Comparison of ENCODE assay signal across 1 cellular context in the genomic region with DNA sequence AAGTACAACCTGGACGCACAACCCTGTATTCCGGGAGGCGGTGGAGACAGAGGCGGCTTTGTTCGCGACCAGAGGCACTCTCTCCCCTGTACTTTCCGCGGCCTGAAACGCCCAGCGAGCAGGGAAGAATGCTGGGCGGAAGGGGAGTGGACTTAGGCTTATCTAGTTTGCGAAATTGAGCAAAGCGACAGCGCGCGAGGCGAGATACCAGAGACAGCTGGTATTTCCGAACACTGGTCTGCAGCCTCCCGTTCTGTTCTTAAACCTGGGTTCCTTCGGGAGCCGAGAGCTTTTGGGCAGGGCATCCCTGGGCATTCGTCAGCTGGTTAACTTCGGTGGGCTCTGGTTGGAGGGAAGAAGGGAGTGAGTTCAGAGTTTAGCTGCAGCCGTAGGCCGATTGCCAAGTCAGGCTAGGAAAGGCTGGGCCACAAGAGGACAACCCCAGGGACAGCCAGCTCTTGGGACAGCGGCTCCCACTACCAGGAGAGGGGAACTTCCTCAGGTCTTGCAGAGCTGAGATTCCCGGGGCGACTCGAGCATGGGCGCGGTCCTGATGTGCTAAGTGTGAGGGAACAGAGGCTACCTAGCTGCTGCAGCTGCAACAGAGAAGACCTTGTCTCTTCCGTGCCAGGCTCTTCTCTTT.
A peak's percentile ranks its signal among the peaks of the same experiment; 100 is the strongest.
TF ChIP-seq lines count a peak whose summit lies in the region.

No MANE protein-coding gene starts in this region.

TF ChIP-seq in HepG2, 621 proteins besides CTCF, POLR2A, EP300 and RAD21 (continued from another document and continues in another):
- TF ChIP-seq AKAP8 (CRISPR knock-in tag; IDR thresholded peaks at IDR 0.05) = no peak
- no peak for TF ChIP-seq ZNF660 (CRISPR knock-in tag; IDR thresholded peaks at IDR 0.05; ENCODE audit: borderline replicate concordance, low read depth)
- no peak for TF ChIP-seq MAZ (IDR thresholded peaks at IDR 0.05; ENCODE audit: borderline replicate concordance, low read depth, low read length)
- TF ChIP-seq MAZ (CRISPR knock-in tag; IDR thresholded peaks at IDR 0.05; ENCODE audit: low read depth) = 0 out of 2 replicates have a peak, but pooled peaks have one; percentile 42
- peak; percentile 34; the same call in 1 of the 2 replicates for TF ChIP-seq ZSCAN25 (CRISPR knock-in tag; IDR thresholded peaks at IDR 0.05)
- TF ChIP-seq, protein P1, sequence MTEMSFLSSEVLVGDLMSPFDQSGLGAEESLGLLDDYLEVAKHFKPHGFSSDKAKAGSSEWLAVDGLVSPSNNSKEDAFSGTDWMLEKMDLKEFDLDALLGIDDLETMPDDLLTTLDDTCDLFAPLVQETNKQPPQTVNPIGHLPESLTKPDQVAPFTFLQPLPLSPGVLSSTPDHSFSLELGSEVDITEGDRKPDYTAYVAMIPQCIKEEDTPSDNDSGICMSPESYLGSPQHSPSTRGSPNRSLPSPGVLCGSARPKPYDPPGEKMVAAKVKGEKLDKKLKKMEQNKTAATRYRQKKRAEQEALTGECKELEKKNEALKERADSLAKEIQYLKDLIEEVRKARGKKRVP (CRISPR knock-in tag; IDR thresholded peaks at IDR 0.05) = 0 out of 4 replicates have a peak, but pooled peaks of 1 of the 2 experiments have one; percentile 25
- 0 out of 2 replicates have a peak, but pooled peaks have one; percentile 53 for TF ChIP-seq DPF2 (CRISPR knock-in tag; IDR thresholded peaks at IDR 0.05; ENCODE audit: borderline replicate concordance, low read depth)
- no peak for TF ChIP-seq ZMYM2 (CRISPR knock-in tag; IDR thresholded peaks at IDR 0.05)
- no peak for TF ChIP-seq TOE1 (CRISPR knock-in tag; IDR thresholded peaks at IDR 0.05)
- TF ChIP-seq ATAD3A (CRISPR knock-in tag; IDR thresholded peaks at IDR 0.05) = no peak
- TF ChIP-seq ZNF615 (CRISPR knock-in tag; IDR thresholded peaks at IDR 0.05; ENCODE audit: borderline replicate concordance) = no peak
- TF ChIP-seq, protein P2, sequence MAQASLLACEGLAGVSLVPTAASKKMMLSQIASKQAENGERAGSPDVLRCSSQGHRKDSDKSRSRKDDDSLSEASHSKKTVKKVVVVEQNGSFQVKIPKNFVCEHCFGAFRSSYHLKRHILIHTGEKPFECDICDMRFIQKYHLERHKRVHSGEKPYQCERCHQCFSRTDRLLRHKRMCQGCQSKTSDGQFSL (CRISPR knock-in tag; IDR thresholded peaks at IDR 0.05) = no peak
- TF ChIP-seq, protein P3, sequence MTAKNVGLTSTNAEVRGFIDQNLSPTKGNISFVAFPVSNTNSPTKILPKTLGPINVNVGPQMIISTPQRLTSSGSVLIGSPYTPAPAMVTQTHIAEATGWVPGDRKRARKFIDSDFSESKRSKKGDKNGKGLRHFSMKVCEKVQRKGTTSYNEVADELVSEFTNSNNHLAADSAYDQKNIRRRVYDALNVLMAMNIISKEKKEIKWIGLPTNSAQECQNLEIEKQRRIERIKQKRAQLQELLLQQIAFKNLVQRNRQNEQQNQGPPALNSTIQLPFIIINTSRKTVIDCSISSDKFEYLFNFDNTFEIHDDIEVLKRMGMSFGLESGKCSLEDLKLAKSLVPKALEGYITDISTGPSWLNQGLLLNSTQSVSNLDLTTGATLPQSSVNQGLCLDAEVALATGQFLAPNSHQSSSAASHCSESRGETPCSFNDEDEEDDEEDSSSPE (CRISPR knock-in tag; IDR thresholded peaks at IDR 0.05) = peak; percentile 71
- no peak for TF ChIP-seq ZNF383 (CRISPR knock-in tag; IDR thresholded peaks at IDR 0.05; ENCODE audit: borderline replicate concordance)
- TF ChIP-seq KLF11 (CRISPR knock-in tag; IDR thresholded peaks at IDR 0.05) = no peak
- peak; percentile 24; the same call in 1 of the 2 replicates for TF ChIP-seq TAF1 (CRISPR knock-in tag; IDR thresholded peaks at IDR 0.05)
- TF ChIP-seq, protein P4, sequence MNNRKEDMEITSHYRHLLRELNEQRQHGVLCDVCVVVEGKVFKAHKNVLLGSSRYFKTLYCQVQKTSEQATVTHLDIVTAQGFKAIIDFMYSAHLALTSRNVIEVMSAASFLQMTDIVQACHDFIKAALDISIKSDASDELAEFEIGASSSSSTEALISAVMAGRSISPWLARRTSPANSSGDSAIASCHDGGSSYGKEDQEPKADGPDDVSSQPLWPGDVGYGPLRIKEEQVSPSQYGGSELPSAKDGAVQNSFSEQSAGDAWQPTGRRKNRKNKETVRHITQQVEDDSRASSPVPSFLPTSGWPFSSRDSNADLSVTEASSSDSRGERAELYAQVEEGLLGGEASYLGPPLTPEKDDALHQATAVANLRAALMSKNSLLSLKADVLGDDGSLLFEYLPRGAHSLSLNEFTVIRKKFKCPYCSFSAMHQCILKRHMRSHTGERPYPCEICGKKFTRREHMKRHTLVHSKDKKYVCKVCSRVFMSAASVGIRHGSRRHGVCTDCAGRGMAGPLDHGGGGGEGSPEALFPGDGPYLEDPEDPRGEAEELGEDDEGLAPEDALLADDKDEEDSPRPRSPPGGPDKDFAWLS (CRISPR knock-in tag; IDR thresholded peaks at IDR 0.05; ENCODE audit: borderline replicate concordance) = no peak
- TF ChIP-seq MED8 (CRISPR knock-in tag; IDR thresholded peaks at IDR 0.05; ENCODE audit: insufficient replicate concordance) = no peak
- TF ChIP-seq AGO2 (optimal IDR thresholded peaks at IDR 0.05; ENCODE audit: low read depth, low read length) = no peak
- TF ChIP-seq SNAI1 (CRISPR knock-in tag; IDR thresholded peaks at IDR 0.05; ENCODE audit: borderline replicate concordance) = no peak
- no peak for TF ChIP-seq MZF1 (CRISPR knock-in tag; IDR thresholded peaks at IDR 0.05; ENCODE audit: borderline replicate concordance)
- no peak for TF ChIP-seq ONECUT2 (CRISPR knock-in tag; IDR thresholded peaks at IDR 0.05)
- TF ChIP-seq CEBPZ (IDR thresholded peaks at IDR 0.05; ENCODE audit: low read length) = no peak
- no peak for TF ChIP-seq YEATS4 (CRISPR knock-in tag; IDR thresholded peaks at IDR 0.05; ENCODE audit: borderline replicate concordance)
- no peak for TF ChIP-seq ATF5 (CRISPR knock-in tag; IDR thresholded peaks at IDR 0.05; ENCODE audit: low read depth)
- no peak for TF ChIP-seq SP4 (CRISPR knock-in tag; IDR thresholded peaks at IDR 0.05)
- peak; percentile 35; the same call in 1 of the 2 replicates for TF ChIP-seq PPARG (CRISPR knock-in tag; conservative IDR thresholded peaks at IDR 0.05)
- 0 out of 2 replicates have a peak, but pooled peaks have one; percentile 26 for TF ChIP-seq ZNF737 (CRISPR knock-in tag; IDR thresholded peaks at IDR 0.05; ENCODE audit: borderline replicate concordance)
- TF ChIP-seq, protein P5, sequence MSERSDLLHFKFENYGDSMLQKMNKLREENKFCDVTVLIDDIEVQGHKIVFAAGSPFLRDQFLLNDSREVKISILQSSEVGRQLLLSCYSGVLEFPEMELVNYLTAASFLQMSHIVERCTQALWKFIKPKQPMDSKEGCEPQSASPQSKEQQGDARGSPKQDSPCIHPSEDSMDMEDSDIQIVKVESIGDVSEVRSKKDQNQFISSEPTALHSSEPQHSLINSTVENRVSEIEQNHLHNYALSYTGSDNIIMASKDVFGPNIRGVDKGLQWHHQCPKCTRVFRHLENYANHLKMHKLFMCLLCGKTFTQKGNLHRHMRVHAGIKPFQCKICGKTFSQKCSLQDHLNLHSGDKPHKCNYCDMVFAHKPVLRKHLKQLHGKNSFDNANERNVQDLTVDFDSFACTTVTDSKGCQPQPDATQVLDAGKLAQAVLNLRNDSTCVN (CRISPR knock-in tag; IDR thresholded peaks at IDR 0.05; ENCODE audit: borderline replicate concordance) = peak; percentile 31; the same call in 1 of the 2 replicates
- no peak for TF ChIP-seq NR2C2 (CRISPR knock-in tag; IDR thresholded peaks at IDR 0.05; ENCODE audit: borderline replicate concordance)
- TF ChIP-seq, protein P6, sequence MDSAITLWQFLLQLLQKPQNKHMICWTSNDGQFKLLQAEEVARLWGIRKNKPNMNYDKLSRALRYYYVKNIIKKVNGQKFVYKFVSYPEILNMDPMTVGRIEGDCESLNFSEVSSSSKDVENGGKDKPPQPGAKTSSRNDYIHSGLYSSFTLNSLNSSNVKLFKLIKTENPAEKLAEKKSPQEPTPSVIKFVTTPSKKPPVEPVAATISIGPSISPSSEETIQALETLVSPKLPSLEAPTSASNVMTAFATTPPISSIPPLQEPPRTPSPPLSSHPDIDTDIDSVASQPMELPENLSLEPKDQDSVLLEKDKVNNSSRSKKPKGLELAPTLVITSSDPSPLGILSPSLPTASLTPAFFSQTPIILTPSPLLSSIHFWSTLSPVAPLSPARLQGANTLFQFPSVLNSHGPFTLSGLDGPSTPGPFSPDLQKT (CRISPR knock-in tag; IDR thresholded peaks at IDR 0.05; ENCODE audit: borderline replicate concordance) = no peak
- peak; percentile 59; the same call in 1 of the 2 replicates for TF ChIP-seq SKIL (CRISPR knock-in tag; IDR thresholded peaks at IDR 0.05; ENCODE audit: borderline replicate concordance)
- no peak; the same call in 1 of the 2 replicates for TF ChIP-seq ZNF572 (CRISPR knock-in tag; IDR thresholded peaks at IDR 0.05)
- TF ChIP-seq ZNF550 (CRISPR knock-in tag; IDR thresholded peaks at IDR 0.05; ENCODE audit: borderline replicate concordance) = no peak
- TF ChIP-seq NFAT5 (CRISPR knock-in tag; IDR thresholded peaks at IDR 0.05) = no peak
- no peak for TF ChIP-seq KMT2B (CRISPR knock-in tag; IDR thresholded peaks at IDR 0.05)
- TF ChIP-seq NPAS2 (CRISPR knock-in tag; IDR thresholded peaks at IDR 0.05; ENCODE audit: borderline replicate concordance) = no peak
- no peak for TF ChIP-seq MBNL3 (CRISPR knock-in tag; conservative IDR thresholded peaks at IDR 0.05)
- TF ChIP-seq EED (CRISPR knock-in tag; IDR thresholded peaks at IDR 0.05) = peak; percentile 85
- no peak for TF ChIP-seq KDM6A (CRISPR knock-in tag; IDR thresholded peaks at IDR 0.05; ENCODE audit: low read depth)
